27 cellular contexts compared by ENCODE assay signal in genomic region chr2:200700856-200701255, GRCh38.
"Had no signal": no experiment of that assay in that cellular context is flagged by ENCODE, and none has a peak within 500 bp of the region (broad histone marks: within the 10 kb centered on the region; RNA-seq: fewer than 3 reads in every experiment).

No MANE protein-coding gene starts in this region.

- ATAC-seq: activated CD4-positive, CD25-positive, alpha-beta regulatory T cell treated with anti-CD3 and anti-CD28 coated beads, Interleukin-2, amount 50 U/mL, for 24 hours; activated CD8-positive, alpha-beta T cell treated with anti-CD3 and anti-CD28 coated beads for 36 hours; activated T-cell treated with anti-CD3 and anti-CD28 coated beads, Interleukin-2, amount 50 U/mL, for 4 hours; activated T-helper 17 cell treated with anti-CD3 and anti-CD28 coated beads, Interleukin-2, amount 50 U/mL, for 72 hours; body of pancreas; esophagus mucosa; heart left ventricle had no signal

- H3K36me3 ChIP-seq: heart left ventricle, WERI-Rb-1 had no signal

- H3K4me1 ChIP-seq: body of pancreas had no signal

- H3K27ac ChIP-seq: body of pancreas, heart left ventricle, WERI-Rb-1 had no signal

- DNase-seq: activated B cell treated with CpG ODN at 0.5 μM for 24 hours; activated CD4-positive, alpha-beta T cell treated with anti-CD3 and anti-CD28 coated beads for 48 hours; activated CD4-positive, alpha-beta T cell treated with anti-CD3 and anti-CD28 coated beads, Interleukin-2, amount 50 U/mL, for 1 hour; activated CD4-positive, alpha-beta T cell treated with anti-CD3 and anti-CD28 coated beads, Interleukin-2, amount 50 U/mL, for 48 hours; activated CD8-positive, alpha-beta memory T cell treated with anti-CD3 and anti-CD28 coated beads for 24 hours; activated CD8-positive, alpha-beta T cell treated with anti-CD3 and anti-CD28 coated beads for 36 hours; activated effector memory CD4-positive, alpha-beta T cell treated with Interleukin-2 at 50 U/mL for 16 hours; activated gamma-delta T cell treated with Interleukin-2 at 50 U/mL for 16 hours; activated naive CD4-positive, alpha-beta T cell treated with anti-CD3 and anti-CD28 coated beads, Interleukin-2, amount 50 U/mL, for 16 hours; activated naive CD4-positive, alpha-beta T cell treated with Interleukin-2 at 50 U/mL for 16 hours; activated T-cell treated with anti-CD3 and anti-CD28 coated beads, Interleukin-2, amount 50 U/mL, for 4 hours; amygdala; aorta; body of pancreas; caudate nucleus; cortex of kidney; dermis blood vessel endothelial cell; effector memory CD4-positive, alpha-beta T cell; endodermal cell; foreskin fibroblast; glutamatergic neuron; heart left ventricle; T-helper 2 cell; WERI-Rb-1 had no signal

- H3K9me3 ChIP-seq: body of pancreas, heart left ventricle had no signal

- H3K27me3 ChIP-seq: body of pancreas, heart left ventricle had no signal

- H3K4me3 ChIP-seq: body of pancreas, heart left ventricle had no signal
